19 cellular contexts compared by ENCODE assay signal in genomic region chr9:17800397-17800796, GRCh38.
"Had no signal": no experiment of that assay in that cellular context is flagged by ENCODE, and none has a peak within 500 bp of the region (broad histone marks: within the 10 kb centered on the region; RNA-seq: fewer than 3 reads in every experiment).

No MANE protein-coding gene starts in this region.

- H3K9me3 ChIP-seq: left lung, neutrophil, sigmoid colon, testis, tibial nerve, upper lobe of right lung, vagina had no signal

- DNase-seq: dermis blood vessel endothelial cell; erythroblast; foreskin keratinocyte; immature natural killer cell; left lung; naive thymus-derived CD4-positive, alpha-beta T cell; nephron progenitor cell; sigmoid colon; stimulated activated CD4-positive, alpha-beta T cell treated with anti-CD3 and anti-CD28 coated beads, Interleukin-2, amount 100 ng/mL, for 24 hours; stimulated activated CD4-positive, alpha-beta T cell treated with anti-CD3 and anti-CD28 coated beads, Interleukin-4, amount 100 ng/mL, for 4 hours; stimulated activated naive B cell treated with anti-CD40 and anti-IgM and Interleukin-4, amounts not matched to agents 10 μg/mL and 1 μg/mL and 100 μg/mL, for 72 hours; stimulated activated naive CD8-positive, alpha-beta T cell treated with anti-CD3 and anti-CD28 coated beads, Interleukin-15, amount 100 ng/mL, for 72 hours; testis; upper lobe of right lung had no signal

- H3K27me3 ChIP-seq: foreskin keratinocyte, left lung, neutrophil, sigmoid colon, testis, tibial nerve, upper lobe of right lung, vagina had no signal

- H3K4me3 ChIP-seq: left lung, lung, sigmoid colon, skin epidermis, testis, tibial nerve, upper lobe of right lung, vagina had no signal

- H3K4me1 ChIP-seq: foreskin keratinocyte, left lung, sigmoid colon, testis, tibial nerve, upper lobe of right lung, vagina had no signal

- H3K36me3 ChIP-seq: left lung, neutrophil, sigmoid colon, tibial nerve, upper lobe of right lung, vagina had no signal
